1 cellular context compared by ENCODE assay signal in genomic region chr15:90540768-90541167, GRCh38.
A peak's percentile ranks its signal among the peaks of the same experiment; 100 is the strongest.
TF ChIP-seq lines count a peak whose summit lies in the region.

No MANE protein-coding gene starts in this region.

TF ChIP-seq in K562, 482 proteins besides CTCF, POLR2A, EP300 and RAD21 (continues in another document):
- no peak for TF ChIP-seq ARID3B (CRISPR knock-in tag; IDR thresholded peaks at IDR 0.05; ENCODE audit: borderline replicate concordance)
- TF ChIP-seq FOXK2 (conservative IDR thresholded peaks at IDR 0.05 in 1 of 2, IDR thresholded peaks at IDR 0.05 in 1 of 2; ENCODE audit: low read depth in 2 of 2), result peak in 1 of 2 experiments; percentile 44; a peak in 2 of 4 replicates
- TF ChIP-seq ZNF518B (CRISPR knock-in tag; IDR thresholded peaks at IDR 0.05), result no peak
- no peak for TF ChIP-seq ZNF165 (CRISPR knock-in tag; IDR thresholded peaks at IDR 0.05; ENCODE audit: borderline replicate concordance)
- peak; percentile 52; the same call in 1 of the 2 replicates for TF ChIP-seq JUND (IDR thresholded peaks at IDR 0.05; ENCODE audit: borderline replicate concordance, low read depth, low read length)
- TF ChIP-seq JUND (tag; IDR thresholded peaks at IDR 0.05; ENCODE audit: borderline replicate concordance, low read depth, low read length), result no peak
- TF ChIP-seq PHTF2 (CRISPR knock-in tag; IDR thresholded peaks at IDR 0.05), result no peak
- 0 out of 2 replicates have a peak, but pooled peaks have one; percentile 37 for TF ChIP-seq SMARCE1 (IDR thresholded peaks at IDR 0.05)
- TF ChIP-seq SMARCA4 (IDR thresholded peaks at IDR 0.05), result peak; percentile 91
- peak; percentile 44; the same call in 1 of the 2 replicates for TF ChIP-seq CXXC5 (CRISPR knock-in tag; IDR thresholded peaks at IDR 0.05)
- TF ChIP-seq NFIC (IDR thresholded peaks at IDR 0.05), result 0 out of 2 replicates have a peak, but pooled peaks have one; percentile 13
- no peak for TF ChIP-seq E2F1 (CRISPR knock-in tag; IDR thresholded peaks at IDR 0.05)
- no peak for TF ChIP-seq XRCC3 (IDR thresholded peaks at IDR 0.05)
- 0 out of 4 replicates have a peak, but pooled peaks of 1 of the 2 experiments have one; percentile 31 for TF ChIP-seq UBTF (IDR thresholded peaks at IDR 0.05; ENCODE audit: borderline replicate concordance in 1 of 2, low read depth in 2 of 2, low read length in 2 of 2)
- peak; percentile 90 for TF ChIP-seq SOX6 (IDR thresholded peaks at IDR 0.05)
- TF ChIP-seq ATF6 (CRISPR knock-in tag; IDR thresholded peaks at IDR 0.05), result no peak
- TF ChIP-seq BRD9 (IDR thresholded peaks at IDR 0.05; ENCODE audit: low read depth, partially characterized antibody), result no peak
- no peak for TF ChIP-seq ZNF232 (CRISPR knock-in tag; IDR thresholded peaks at IDR 0.05)
- no peak for TF ChIP-seq SPI1 (IDR thresholded peaks at IDR 0.05; ENCODE audit: borderline replicate concordance, low read depth, low read length)
- peak; percentile 77 for TF ChIP-seq NCOR1 (IDR thresholded peaks at IDR 0.05)
- peak; percentile 48 for TF ChIP-seq MEIS2 (IDR thresholded peaks at IDR 0.05; ENCODE audit: partially characterized antibody)
- no peak for TF ChIP-seq RBM14 (IDR thresholded peaks at IDR 0.05; ENCODE audit: borderline replicate concordance, insufficient read depth, low read depth, low read length)
- no peak for TF ChIP-seq ZFP1 (CRISPR knock-in tag; IDR thresholded peaks at IDR 0.05)
- no peak for TF ChIP-seq CHCHD3 (CRISPR knock-in tag; IDR thresholded peaks at IDR 0.05)
- TF ChIP-seq PRDM10 (IDR thresholded peaks at IDR 0.05; ENCODE audit: partially characterized antibody), result peak; percentile 64
- peak; percentile 78 for TF ChIP-seq POLR2AphosphoS5 (IDR thresholded peaks at IDR 0.05; ENCODE audit: control insufficient read depth, insufficient read depth, low read depth, low read length)
- TF ChIP-seq ZNF41 (CRISPR knock-in tag; conservative IDR thresholded peaks at IDR 0.05), result no peak
- TF ChIP-seq CEBPG (CRISPR knock-in tag; IDR thresholded peaks at IDR 0.05), result peak; percentile 86
- TF ChIP-seq CEBPG (tag; conservative IDR thresholded peaks at IDR 0.05 in 1 of 2, IDR thresholded peaks at IDR 0.05 in 1 of 2), result peak in 1 of 2 experiments; percentile 37; a peak in 1 of 4 replicates
- peak; percentile 26; the same call in 1 of the 2 replicates for TF ChIP-seq ATF3 (IDR thresholded peaks at IDR 0.05)
- TF ChIP-seq ATF3 (CRISPR knock-in tag; conservative IDR thresholded peaks at IDR 0.05), result no peak
- TF ChIP-seq STAG1 (CRISPR knock-in tag; IDR thresholded peaks at IDR 0.05; ENCODE audit: borderline replicate concordance), result no peak
- peak; percentile 76 for TF ChIP-seq CBFA2T2 (conservative IDR thresholded peaks at IDR 0.05)
- peak; percentile 51 to 76; a peak in 3 of 4 replicates for TF ChIP-seq TRIM24 (IDR thresholded peaks at IDR 0.05)
- TF ChIP-seq JUN (IDR thresholded peaks at IDR 0.05; ENCODE audit: borderline replicate concordance, low read depth, low read length), result no peak
- no peak for TF ChIP-seq JUN (CRISPR knock-in tag; IDR thresholded peaks at IDR 0.05; ENCODE audit: borderline replicate concordance)
- TF ChIP-seq ARID1B (IDR thresholded peaks at IDR 0.05), result peak; percentile 94
- peak; percentile 40; the same call in 1 of the 2 replicates for TF ChIP-seq ZNF592 (IDR thresholded peaks at IDR 0.05)
- TF ChIP-seq TEAD4 (IDR thresholded peaks at IDR 0.05; ENCODE audit: low read length), result peak; percentile 91
- no peak for TF ChIP-seq TEAD4 (CRISPR knock-in tag; IDR thresholded peaks at IDR 0.05; ENCODE audit: borderline replicate concordance)
- peak; percentile 66; the same call in 1 of the 2 replicates for TF ChIP-seq MXI1 (IDR thresholded peaks at IDR 0.05; ENCODE audit: low read depth, low read length)
- TF ChIP-seq PTBP1 (IDR thresholded peaks at IDR 0.05; ENCODE audit: low read depth, low read length), result no peak
- no peak for TF ChIP-seq ASH1L (IDR thresholded peaks at IDR 0.05; ENCODE audit: borderline replicate concordance, low read depth, partially characterized antibody)
- TF ChIP-seq CEBPB (tag; IDR thresholded peaks at IDR 0.05), result 0 out of 2 replicates have a peak, but pooled peaks have one; percentile 15
- peak; percentile 58; the same call in 1 of the 2 replicates for TF ChIP-seq L3MBTL2 (IDR thresholded peaks at IDR 0.05)
- no peak for TF ChIP-seq ZNF785 (CRISPR knock-in tag; IDR thresholded peaks at IDR 0.05)
